18 cellular contexts compared by ENCODE assay signal in genomic region chr10:3109196-3109595, GRCh38. TPM values are rescaled to one million over a fixed set of nuclear protein-coding genes. Genes with fewer than 3 reads are reported as not detected.
DNase-seq lines count a peak whose midpoint lies in the region; ATAC-seq, FAIRE-seq and TF ChIP-seq lines count a peak whose summit lies in the region.
"Had no signal": no experiment of that assay in that cellular context is flagged by ENCODE, and none has a peak within 500 bp of the region (broad histone marks: within the 10 kb centered on the region; RNA-seq: fewer than 3 reads in every experiment).

No MANE protein-coding gene starts in this region.

- H3K4me1 ChIP-seq in RWPE2 (ENCODE audit: insufficient read depth, poor library complexity, severe bottlenecking) (peaks cover 14% of the 10 kb centered on the region), osteoblast (ENCODE audit: insufficient read depth, low read length) (peaks cover 10% of the 10 kb centered on the region)

- H4K20me1 ChIP-seq in osteoblast (ENCODE audit: insufficient read depth, low read length) = no peaks in the 10 kb centered on the region

- H2AFZ ChIP-seq in osteoblast (ENCODE audit: low read length) = no peak overlapping the region

- no peaks in the 10 kb centered on the region for H3K9me3 Mint-ChIP-seq in activated T-cell treated with anti-CD3 and anti-CD28 coated beads, Interleukin-2, amount 50 U/mL, for 24 hours
- H3K9me3 Mint-ChIP-seq: CD4-positive, alpha-beta T cell; H9 had no signal

- no peak overlapping the region for H3K4me2 ChIP-seq in osteoblast (ENCODE audit: insufficient read depth, low read length)

- H3K4me3 ChIP-seq in RWPE2 (ENCODE audit: severe bottlenecking) = no peak overlapping the region
- no peak overlapping the region for H3K4me3 ChIP-seq in osteoblast (ENCODE audit: insufficient read depth, low read length)

- no peaks in the 10 kb centered on the region for H3K4me1 Mint-ChIP-seq in activated T-cell treated with anti-CD3 and anti-CD28 coated beads, Interleukin-2, amount 50 U/mL, for 24 hours (ENCODE audit: low read depth)
- H3K4me1 Mint-ChIP-seq: H9 had no signal

- ATAC-seq in RWPE2 (ENCODE audit: low read depth) = no peak

- no peak for TF ChIP-seq POLR2A in GM12891 (IDR thresholded peaks at IDR 0.05; ENCODE audit: low read depth, low read length)

- H3K4me3 Mint-ChIP-seq in activated T-cell treated with anti-CD3 and anti-CD28 coated beads, Interleukin-2, amount 50 U/mL, for 24 hours = no peak overlapping the region
- H3K4me3 Mint-ChIP-seq: B cell; CD4-positive, alpha-beta T cell; H9 had no signal

- peaks cover 26% of the 10 kb centered on the region for H3K79me2 ChIP-seq in osteoblast (ENCODE audit: insufficient read depth, low read length)

- H3K36me3 ChIP-seq in RWPE2 (ENCODE audit: low read depth) = peaks cover 81% of the 10 kb centered on the region
- H3K36me3 ChIP-seq in osteoblast (ENCODE audit: insufficient read depth, low read length) = peaks cover 75% of the 10 kb centered on the region

- FAIRE-seq in GM12891 (lab: Jason Lieb, UNC) = no peak
- FAIRE-seq: G401.6, GM12892, GM19239 had no signal

- peaks cover 90% of the 10 kb centered on the region for H3K36me3 Mint-ChIP-seq in activated T-cell treated with anti-CD3 and anti-CD28 coated beads, Interleukin-2, amount 50 U/mL, for 24 hours (ENCODE audit: low read depth)

- H3K27ac ChIP-seq in RWPE2 (ENCODE audit: poor library complexity, severe bottlenecking) (peak overlapping the region; percentile 95), epithelial cell of prostate (peak overlapping the region; percentile 99), osteoblast (ENCODE audit: low read depth, low read length) (peak overlapping the region; percentile 14)
- H3K27ac ChIP-seq: 22Rv1 had no signal

- H3K27me3 Mint-ChIP-seq in activated T-cell treated with anti-CD3 and anti-CD28 coated beads, Interleukin-2, amount 50 U/mL, for 24 hours = no peaks in the 10 kb centered on the region
- H3K27me3 Mint-ChIP-seq: B cell; CD4-positive, alpha-beta T cell had no signal

- H3K27ac Mint-ChIP-seq in activated T-cell treated with anti-CD3 and anti-CD28 coated beads, Interleukin-2, amount 50 U/mL, for 24 hours = peak overlapping the region; percentile 33
- H3K27ac Mint-ChIP-seq: B cell; CD4-positive, alpha-beta T cell had no signal

- DNase-seq in activated T-cell treated with anti-CD3 and anti-CD28 coated beads, Interleukin-2, amount 50 U/mL, for 24 hours = no peak
- no peak for DNase-seq in activated T-cell treated with anti-CD3 and anti-CD28 coated beads for 4 hours
- no peak for DNase-seq in RWPE2 (ENCODE audit: low spot score)
- no peak for DNase-seq in epithelial cell of prostate (ENCODE audit: low read depth, low spot score)
- DNase-seq in osteoblast (ENCODE audit: insufficient read length, low spot score, missing footprints) = no peak
- DNase-seq in NCI-H1436 (lab: John Stamatoyannopoulos, UW) = no peak
- DNase-seq in GM12891 (ENCODE audit: insufficient read length, low spot score) = no peak
- DNase-seq in hippocampal formation (lab: John Stamatoyannopoulos, UW) = no peak
- DNase-seq: C1 segment of cervical spinal cord; CD4-positive, alpha-beta T cell; DMS79; GOT3; H9 had no signal

- TF ChIP-seq CTCF in RWPE2 (IDR thresholded peaks at IDR 0.05; ENCODE audit: poor library complexity, severe bottlenecking) (no peak), osteoblast (IDR thresholded peaks at IDR 0.05; ENCODE audit: extremely low read depth, low read depth, low read length) (no peak)

- no peaks in the 10 kb centered on the region for H3K9me3 ChIP-seq in RWPE2 (ENCODE audit: severe bottlenecking)
- H3K9me3 ChIP-seq in osteoblast (ENCODE audit: low read depth, low read length) = no peaks in the 10 kb centered on the region

- no peaks in the 10 kb centered on the region for H3K27me3 ChIP-seq in RWPE2 (ENCODE audit: insufficient read depth, poor library complexity, severe bottlenecking)
- H3K27me3 ChIP-seq in osteoblast (ENCODE audit: insufficient read depth, low read length) = no peaks in the 10 kb centered on the region

TF ChIP-seq in GM12891, 5 proteins besides CTCF, POLR2A, EP300 and RAD21:
- TF ChIP-seq SPI1 (IDR thresholded peaks at IDR 0.05; ENCODE audit: low read depth, low read length) = no peak
- TF ChIP-seq PAX5 (IDR thresholded peaks at IDR 0.05; ENCODE audit: insufficient read depth, low read length, severe bottlenecking) = no peak
- TF ChIP-seq POLR2AphosphoS5 (IDR thresholded peaks at IDR 0.05; ENCODE audit: low read depth, low read length) = no peak
- TF ChIP-seq POU2F2 (IDR thresholded peaks at IDR 0.05; ENCODE audit: low read depth, low read length) = no peak
- TF ChIP-seq TAF1 (IDR thresholded peaks at IDR 0.05; ENCODE audit: low read depth, low read length) = no peak

RNA-seq across cellular contexts. Expression of gene PFKP, which starts 41.8 kb away (rescaled TPM):
- total RNA-seq in osteoblast = 71.6 and 80.0 TPM in 2 replicates
- 129 TPM for polyA plus RNA-seq in GM12891 (2012; ENCODE audit: low read depth, missing spikeins)

Comparison
In these comparisons a context has a peak if more than half of its experiments do, and no peak if none do; other contexts are left out.
1. H3K27ac ChIP-seq: peak in every context shown above with its lines; median percentile 99 in epithelial cell of prostate; 95 in RWPE2; 14 in osteoblast.